1 cellular context compared by ENCODE assay signal in genomic region chr5:142758062-142758802, GRCh38.
TF ChIP-seq lines count a peak whose summit lies in the region.

No MANE protein-coding gene starts in this region.

TF ChIP-seq in GM12878, 131 proteins besides CTCF, POLR2A, EP300 and RAD21 (continued from another document):
- TF ChIP-seq USF2 (IDR thresholded peaks at IDR 0.05; ENCODE audit: borderline replicate concordance, low read depth, low read length) (no peak), NR2C2 (IDR thresholded peaks at IDR 0.05; ENCODE audit: borderline replicate concordance, control insufficient read depth, insufficient read length, low read depth) (no peak), STAT1 (conservative IDR thresholded peaks at IDR 0.05) (no peak), MAX (IDR thresholded peaks at IDR 0.05; ENCODE audit: low read depth, low read length) (no peak), PML (IDR thresholded peaks at IDR 0.05; ENCODE audit: low read length) (no peak), YBX1 (IDR thresholded peaks at IDR 0.05) (no peak), YY1 (IDR thresholded peaks at IDR 0.05; ENCODE audit: low read depth, low read length) (no peak), WRNIP1 (IDR thresholded peaks at IDR 0.05; ENCODE audit: borderline replicate concordance, low read depth, low read length) (no peak), CBX5 (IDR thresholded peaks at IDR 0.05; ENCODE audit: low read depth) (no peak), ZNF274 (IDR thresholded peaks at IDR 0.05; ENCODE audit: insufficient read depth, insufficient read length) (no peak), TBL1XR1 (IDR thresholded peaks at IDR 0.05; ENCODE audit: low read depth, low read length) (no peak)
